17 cellular contexts compared by ENCODE assay signal in the genomic region with DNA sequence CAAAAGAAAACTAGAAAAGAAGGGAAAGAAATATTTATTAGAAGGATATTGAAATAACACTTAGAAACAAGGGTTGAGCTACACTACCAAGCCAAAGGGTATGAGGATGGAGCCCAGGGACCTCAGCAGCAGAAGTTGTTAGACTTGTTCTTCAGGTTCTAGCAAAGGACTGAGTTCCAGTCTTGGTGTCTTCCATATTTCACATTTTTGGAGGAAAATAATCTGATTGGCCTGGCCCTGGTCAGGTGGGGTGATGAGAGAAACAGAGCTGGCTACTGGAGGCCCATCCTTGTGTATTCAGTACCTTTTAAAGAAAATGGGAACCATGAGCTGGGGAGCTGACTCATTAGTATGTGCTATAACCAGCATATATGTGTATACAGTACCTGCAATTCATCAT. TPM values are rescaled to one million over a fixed set of nuclear protein-coding genes. Genes with fewer than 3 reads are reported as not detected.
A peak's percentile ranks its signal among the peaks of the same experiment; 100 is the strongest.
DNase-seq lines count a peak whose midpoint lies in the region; FAIRE-seq and TF ChIP-seq lines count a peak whose summit lies in the region.
"Had no signal": no experiment of that assay in that cellular context is flagged by ENCODE, and none has a peak within 500 bp of the region (broad histone marks: within the 10 kb centered on the region; RNA-seq: fewer than 3 reads in every experiment).

No MANE protein-coding gene starts in this region.

- TF ChIP-seq CTCF in endodermal cell (conservative IDR thresholded peaks at IDR 0.05) (no peak), progenitor cell of endocrine pancreas (IDR thresholded peaks at IDR 0.05; ENCODE audit: unreplicated experiment) (no peak)

- peak; percentile 53 for FAIRE-seq in GM19239 (lab: Jason Lieb, UNC)

- no peaks in the 10 kb centered on the region for H3K9me3 ChIP-seq in endodermal cell (ENCODE audit: control insufficient read depth, low read length)

- TF ChIP-seq RAD21 in Ishikawa (IDR thresholded peaks at IDR 0.05; ENCODE audit: low read depth) = no peak

- peaks cover 8% of the 10 kb centered on the region for H3K36me3 ChIP-seq in endodermal cell (ENCODE audit: control insufficient read depth, insufficient read depth, low read length)

- H3K4me1 ChIP-seq in endodermal cell (ENCODE audit: control insufficient read depth, insufficient read depth, low read length) = peaks cover 3% of the 10 kb centered on the region

- no peak for DNase-seq in GM19239 (ENCODE audit: insufficient read length, low spot score)
- no peak for DNase-seq in endodermal cell
- DNase-seq in progenitor cell of endocrine pancreas (ENCODE audit: low spot score, unreplicated experiment) = no peak
- no peak for DNase-seq in NCI-H1048 (lab: John Stamatoyannopoulos, UW)
- no peak for DNase-seq in immature natural killer cell
- DNase-seq in AG08395 (ENCODE audit: low spot score) = no peak
- DNase-seq: hippocampal formation; NCI-H1417; NCI-H2227 treated with DMSO at 0.1 percent for 48 hours; NK-92 treated with Interleukin-12 subunit alpha and Interleukin-12 subunit beta, amount 100 ng/mL, for 24 hours; SHP77; T-helper 2 cell had no signal

- no peaks in the 10 kb centered on the region for H3K9me3 Mint-ChIP-seq in endodermal cell
- H3K9me3 Mint-ChIP-seq in progenitor cell of endocrine pancreas (ENCODE audit: low read depth) = no peaks in the 10 kb centered on the region
- H3K9me3 Mint-ChIP-seq in immature natural killer cell = no peaks in the 10 kb centered on the region
- H3K9me3 Mint-ChIP-seq: nephron; stimulated activated naive CD8-positive, alpha-beta T cell treated with anti-CD3 and anti-CD28 coated beads, Interleukin-15, Interleukin-2, amounts not matched to agents 100 ng/mL and 50 ng/mL, for 24 hours had no signal

- no peak overlapping the region for H3K4me3 Mint-ChIP-seq in endodermal cell
- H3K4me3 Mint-ChIP-seq in progenitor cell of endocrine pancreas (ENCODE audit: low read depth) = no peak overlapping the region
- H3K4me3 Mint-ChIP-seq in immature natural killer cell = no peak overlapping the region
- H3K4me3 Mint-ChIP-seq: nephron; stimulated activated naive CD8-positive, alpha-beta T cell treated with anti-CD3 and anti-CD28 coated beads, Interleukin-15, Interleukin-2, amounts not matched to agents 100 ng/mL and 50 ng/mL, for 24 hours had no signal

- no peaks in the 10 kb centered on the region for H3K27me3 ChIP-seq in endodermal cell (ENCODE audit: control insufficient read depth, insufficient read depth, low read length, poor library complexity, severe bottlenecking)
- H3K27me3 ChIP-seq: BLaER1 had no signal

- H3K27me3 Mint-ChIP-seq in endodermal cell (ENCODE audit: insufficient read depth) (no peaks in the 10 kb centered on the region), progenitor cell of endocrine pancreas (no peaks in the 10 kb centered on the region), immature natural killer cell (ENCODE audit: low read depth in 3 of 3) (no peaks in the 10 kb centered on the region)
- H3K27me3 Mint-ChIP-seq: stimulated activated naive CD8-positive, alpha-beta T cell treated with anti-CD3 and anti-CD28 coated beads, Interleukin-15, Interleukin-2, amounts not matched to agents 100 ng/mL and 50 ng/mL, for 24 hours had no signal

- H3K36me3 Mint-ChIP-seq in endodermal cell (ENCODE audit: low read depth) (peaks cover 23% of the 10 kb centered on the region), progenitor cell of endocrine pancreas (ENCODE audit: insufficient read depth) (peaks cover 4% of the 10 kb centered on the region), immature natural killer cell (no peaks in the 10 kb centered on the region)

- H3K27ac Mint-ChIP-seq in endodermal cell (peak overlapping the region; percentile 61), progenitor cell of endocrine pancreas (peak overlapping the region; percentile 81), immature natural killer cell (no peak overlapping the region)
- H3K27ac Mint-ChIP-seq: nephron; stimulated activated naive CD8-positive, alpha-beta T cell treated with anti-CD3 and anti-CD28 coated beads, Interleukin-15, Interleukin-2, amounts not matched to agents 100 ng/mL and 50 ng/mL, for 24 hours had no signal

- no peak for TF ChIP-seq EP300 in Ishikawa (IDR thresholded peaks at IDR 0.05; ENCODE audit: borderline replicate concordance)

- H3K27ac ChIP-seq in endodermal cell (ENCODE audit: low read depth, low read length) = no peak overlapping the region
- H3K27ac ChIP-seq: BLaER1 had no signal

- H3K4me1 Mint-ChIP-seq in endodermal cell = peaks cover 42% of the 10 kb centered on the region
- peaks cover 37% of the 10 kb centered on the region for H3K4me1 Mint-ChIP-seq in progenitor cell of endocrine pancreas (ENCODE audit: low read depth)
- peaks cover 70 to 95% of the 10 kb centered on the region in 2 donors for H3K4me1 Mint-ChIP-seq in immature natural killer cell

- no peak overlapping the region for H3K4me3 ChIP-seq in endodermal cell (ENCODE audit: low read length)
- H3K4me3 ChIP-seq: BLaER1, lung had no signal

- no peak overlapping the region for H3K9ac ChIP-seq in endodermal cell (ENCODE audit: extremely low read depth, low read length, poor library complexity, severe bottlenecking)
- H3K9ac ChIP-seq: BLaER1 had no signal

TF ChIP-seq in Ishikawa, 13 proteins besides CTCF, POLR2A, EP300 and RAD21:
- no peak for TF ChIP-seq ZBTB7A (IDR thresholded peaks at IDR 0.05; ENCODE audit: low read depth)
- TF ChIP-seq, protein P1, sequence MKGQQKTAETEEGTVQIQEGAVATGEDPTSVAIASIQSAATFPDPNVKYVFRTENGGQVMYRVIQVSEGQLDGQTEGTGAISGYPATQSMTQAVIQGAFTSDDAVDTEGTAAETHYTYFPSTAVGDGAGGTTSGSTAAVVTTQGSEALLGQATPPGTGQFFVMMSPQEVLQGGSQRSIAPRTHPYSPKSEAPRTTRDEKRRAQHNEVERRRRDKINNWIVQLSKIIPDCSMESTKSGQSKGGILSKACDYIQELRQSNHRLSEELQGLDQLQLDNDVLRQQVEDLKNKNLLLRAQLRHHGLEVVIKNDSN (IDR thresholded peaks at IDR 0.05) = peak; percentile 73

RNA-seq across cellular contexts. Expression of a gene that starts 28.2 kb away (rescaled TPM):
- 100 to 1,000 TPM; 133 to 157 TPM for total RNA-seq in endodermal cell
- 76.2 TPM for polyA plus RNA-seq in endodermal cell (2013, experiment 1 of 2)
- 85.4 TPM for polyA plus RNA-seq in endodermal cell (2013, experiment 2 of 2)
- 117 and 130 TPM in 2 replicates for total RNA-seq in progenitor cell of endocrine pancreas
- 10 to 100 TPM; 27.6 to 47.3 (median 44.9) TPM for polyA plus RNA-seq in immature natural killer cell

RNA-seq across cellular contexts. Expression of a gene that starts 36.6 kb away (rescaled TPM):
- total RNA-seq in endodermal cell (10 to 100 TPM in 1 of 2 donors, 1 to 10 TPM in 1; 9.3 to 12.2 TPM), progenitor cell of endocrine pancreas (14.9 and 16.9 TPM in 2 replicates)
- 3.8 TPM for polyA plus RNA-seq in endodermal cell (2013, experiment 1 of 2)
- 3.8 TPM for polyA plus RNA-seq in endodermal cell (2013, experiment 2 of 2)
- polyA plus RNA-seq in immature natural killer cell = 1 to 10 TPM in 1 of 3 donors, under 1 TPM in 2; 0.16 to 2.1 (median 0.18) TPM

Comparison
In these comparisons a context has a peak if more than half of its experiments do, and no peak if none do; other contexts are left out.
1. H3K27ac Mint-ChIP-seq: peak in endodermal cell (single experiment) and progenitor cell of endocrine pancreas (single experiment); none in immature natural killer cell (0 of 6).